Comparison of ENCODE assay signal across 7 cellular contexts in genomic region chr18:7395566-7395965, GRCh38.
"Had no signal": no experiment of that assay in that cellular context is flagged by ENCODE, and none has a peak within 500 bp of the region (broad histone marks: within the 10 kb centered on the region; RNA-seq: fewer than 3 reads in every experiment).

No MANE protein-coding gene starts in this region.

- H3K9me3 Mint-ChIP-seq: GM23338, H9 had no signal

- H2AFZ ChIP-seq: GM23338 had no signal

- FAIRE-seq: H1, H54, HTR-8/SVneo had no signal

- H3K4me1 Mint-ChIP-seq: GM23338 had no signal

- H3K4me2 ChIP-seq: GM23338 had no signal

- H3K4me3 Mint-ChIP-seq: GM23338, H9 had no signal

- H3K27ac Mint-ChIP-seq: GM23338, H9 had no signal

- H3K4me3 ChIP-seq: GM23338 had no signal

- DNase-seq: H9, HCEC 1CT, IMR-90 had no signal
